ENCODE assay signal across 8 cellular contexts in the genomic region with DNA sequence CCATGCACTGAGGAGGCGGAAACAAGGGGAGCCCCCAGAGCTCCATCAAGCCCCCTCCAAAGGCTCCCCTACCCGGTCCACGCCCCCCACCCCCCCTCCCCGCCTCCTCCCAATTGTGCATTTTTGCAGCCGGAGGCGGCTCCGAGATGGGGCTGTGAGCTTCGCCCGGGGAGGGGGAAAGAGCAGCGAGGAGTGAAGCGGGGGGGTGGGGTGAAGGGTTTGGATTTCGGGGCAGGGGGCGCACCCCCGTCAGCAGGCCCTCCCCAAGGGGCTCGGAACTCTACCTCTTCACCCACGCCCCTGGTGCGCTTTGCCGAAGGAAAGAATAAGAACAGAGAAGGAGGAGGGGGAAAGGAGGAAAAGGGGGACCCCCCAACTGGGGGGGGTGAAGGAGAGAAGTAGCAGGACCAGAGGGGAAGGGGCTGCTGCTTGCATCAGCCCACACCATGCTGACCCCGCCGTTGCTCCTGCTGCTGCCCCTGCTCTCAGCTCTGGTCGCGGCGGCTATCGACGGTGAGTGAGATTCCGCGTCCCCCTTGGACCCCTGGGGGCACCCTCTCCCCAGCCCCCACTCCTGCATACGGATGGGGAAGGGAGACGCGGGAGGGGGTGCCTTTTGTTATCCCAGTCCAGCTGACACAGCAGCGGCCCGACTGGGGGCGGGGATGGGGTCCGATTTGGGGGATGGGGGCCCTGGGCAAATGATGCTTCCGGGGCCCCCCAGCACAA. TPM values are rescaled to one million over a fixed set of nuclear protein-coding genes. Genes with fewer than 3 reads are reported as not detected.
DNase-seq lines count a peak whose midpoint lies in the region; ATAC-seq and TF ChIP-seq lines count a peak whose summit lies in the region.

No MANE protein-coding gene starts in this region.

- no peak for TF ChIP-seq POLR2A in prostate gland (IDR thresholded peaks at IDR 0.05)

- TF ChIP-seq CTCF in fibroblast of the aortic adventitia (IDR thresholded peaks at IDR 0.05; ENCODE audit: insufficient read depth, low read length) (no peak), prostate gland (IDR thresholded peaks at IDR 0.05) (no peak)

- H3K27ac ChIP-seq in SJSA1, result no peak overlapping the region; the same call in 1 of the 2 replicates
- H3K27ac ChIP-seq in prostate gland, result peak overlapping the region; percentile 94 to 99

- H3K4me3 ChIP-seq in SJSA1, result peak overlapping the region; percentile 65
- peak overlapping the region; percentile 89 for H3K4me3 ChIP-seq in fibroblast of the aortic adventitia (ENCODE audit: low read depth, low read length)
- H3K4me3 ChIP-seq in prostate gland, result peak overlapping the region; percentile 60 to 83

- in situ Hi-C loops in G401 (cut with HindIII; ENCODE audit: low sequenced_read_pairs), result no loop called here

- H3K27me3 ChIP-seq in SJSA1 (replicated peaks), result no peaks in the 10 kb centered on the region
- H3K27me3 ChIP-seq in prostate gland (replicated peaks; ENCODE audit: insufficient read depth), result no peaks in the 10 kb centered on the region

- peak; percentile 34 for DNase-seq in G401 (ENCODE audit: low spot score)
- no peak for DNase-seq in SJSA1 (ENCODE audit: low read depth in 1 of 2, low spot score in 2 of 2)
- DNase-seq in fibroblast of the aortic adventitia (ENCODE audit: low read depth), result no peak
- no peak for DNase-seq in prostate gland (ENCODE audit: low spot score)
- no peak for DNase-seq in activated CD4-positive, CD25-positive, alpha-beta regulatory T cell treated with anti-CD3 and anti-CD28 coated beads, Interleukin-2, amount 50 U/mL, for 72 hours
- DNase-seq in globus pallidus (ENCODE audit: low spot score), result no peak

- no peak for ATAC-seq in GM21423 (IDR thresholded peaks at IDR 0.05; ENCODE audit: unreplicated experiment)
- ATAC-seq in GM19397 (IDR thresholded peaks at IDR 0.05; ENCODE audit: unreplicated experiment), result no peak

- under 1% methylated on average over 33 of the region's 35 CpGs for WGBS in prostate gland

- peaks cover 43% of the 10 kb centered on the region for H3K4me1 ChIP-seq in SJSA1 (replicated peaks)
- no peaks in the 10 kb centered on the region for H3K4me1 ChIP-seq in prostate gland (replicated peaks)

- peaks cover 14% of the 10 kb centered on the region; the same call in 1 of the 2 replicates for H3K36me3 ChIP-seq in SJSA1
- no peaks in the 10 kb centered on the region for H3K36me3 ChIP-seq in prostate gland

- intact Hi-C loops in prostate gland (cut with DNase I), result loop anchor here (1.0 kb wide), 1 partner anchor 23 kb away; no protein-coding TSS in a partner anchor

- no peaks in the 10 kb centered on the region for H3K9me3 ChIP-seq in SJSA1 (replicated peaks)
- no peaks in the 10 kb centered on the region for H3K9me3 ChIP-seq in prostate gland

RNA-seq across cellular contexts. Expression of a gene that starts 0.4 kb away (rescaled TPM):
- 19.3 and 25.1 TPM in 2 replicates for total RNA-seq in G401 (2014; rRNA removed; shearing (Covaris generic))
- total RNA-seq in SJSA1 (2014; rRNA removed; shearing (Covaris generic)), result 21.2 and 33.3 TPM in 2 replicates
- total RNA-seq in fibroblast of the aortic adventitia (ENCODE audit: low replicate concordance), result 381 and 541 TPM in 2 replicates
- total RNA-seq in prostate gland, result 100 to 1,000 TPM in 1 of 2 donors, 10 to 100 TPM in 1; 53.5 to 198 TPM

RNA-seq across cellular contexts. Expression of a gene that starts 17.5 kb away (rescaled TPM):
- 62.6 and 64.9 TPM in 2 replicates for total RNA-seq in G401 (2014; rRNA removed; shearing (Covaris generic))
- 29.9 and 34.0 TPM in 2 replicates for total RNA-seq in SJSA1 (2014; rRNA removed; shearing (Covaris generic))
- 89.0 and 102 TPM in 2 replicates for total RNA-seq in fibroblast of the aortic adventitia (ENCODE audit: low replicate concordance)
- total RNA-seq in prostate gland, result 100 to 1,000 TPM; 124 to 237 TPM

RNA-seq across cellular contexts. Expression of a gene that starts 18.7 kb away (rescaled TPM):
- total RNA-seq in G401 (2014; rRNA removed; shearing (Covaris generic)), result not detected in 2 replicates
- not detected in 2 replicates for total RNA-seq in SJSA1 (2014; rRNA removed; shearing (Covaris generic))
- total RNA-seq in fibroblast of the aortic adventitia (ENCODE audit: low replicate concordance) (not detected in 2 replicates), prostate gland (not detected)

RNA-seq across cellular contexts. Expression of a gene that starts 39.8 kb away (rescaled TPM):
- total RNA-seq in G401 (2014; rRNA removed; shearing (Covaris generic)), result 44.2 TPM in 2 replicates
- 21.6 and 22.2 TPM in 2 replicates for total RNA-seq in SJSA1 (2014; rRNA removed; shearing (Covaris generic))
- 41.8 and 54.2 TPM in 2 replicates for total RNA-seq in fibroblast of the aortic adventitia (ENCODE audit: low replicate concordance)
- 10 to 100 TPM; 19.0 to 65.5 TPM for total RNA-seq in prostate gland

RNA-seq across cellular contexts. Expression of a gene that starts 50.1 kb away (rescaled TPM):
- total RNA-seq in G401 (2014; rRNA removed; shearing (Covaris generic)), result 17.4 and 23.9 TPM in 2 replicates
- 31.5 and 40.3 TPM in 2 replicates for total RNA-seq in SJSA1 (2014; rRNA removed; shearing (Covaris generic))
- total RNA-seq in fibroblast of the aortic adventitia (ENCODE audit: low replicate concordance), result 4.7 and 25.0 TPM in 2 replicates
- total RNA-seq in prostate gland, result 10 to 100 TPM; 10.8 to 13.0 TPM
